Comparison of ENCODE assay signal across 15 cellular contexts in genomic region chr22:43295173-43295572, GRCh38. TPM values are rescaled to one million over a fixed set of nuclear protein-coding genes. Genes with fewer than 3 reads are reported as not detected.
"Had no signal": no experiment of that assay in that cellular context is flagged by ENCODE, and none has a peak within 500 bp of the region (broad histone marks: within the 10 kb centered on the region; RNA-seq: fewer than 3 reads in every experiment).

No MANE protein-coding gene starts in this region.

- H3K27ac ChIP-seq: foreskin keratinocyte, right atrium auricular region, VCaP had no signal

- H3K4me1 ChIP-seq: foreskin keratinocyte had no signal

- H3K9ac ChIP-seq: SK-N-SH had no signal

- H3K36me3 ChIP-seq: ascending aorta, right atrium auricular region had no signal

- H3K27me3 Mint-ChIP-seq: naive thymus-derived CD4-positive, alpha-beta T cell had no signal

- H3K27me3 ChIP-seq: ascending aorta, right atrium auricular region had no signal

- H3K4me3 ChIP-seq: ascending aorta, lung, right atrium auricular region had no signal

- H3K4me2 ChIP-seq: SK-N-SH had no signal

- H3K9me3 ChIP-seq: ascending aorta, right atrium auricular region, SK-N-SH had no signal

- H3K4me3 Mint-ChIP-seq: activated naive CD4-positive, alpha-beta T cell treated with anti-CD3 and anti-CD28 coated beads, Interleukin-2, amount 10 ng/mL, durations not matched to agents 7 days and 5 days; naive thymus-derived CD4-positive, alpha-beta T cell had no signal

- H3K9me3 Mint-ChIP-seq: activated naive CD4-positive, alpha-beta T cell treated with anti-CD3 and anti-CD28 coated beads, Interleukin-2, amount 10 ng/mL, durations not matched to agents 7 days and 5 days; naive thymus-derived CD4-positive, alpha-beta T cell had no signal

- H3K36me3 Mint-ChIP-seq: activated naive CD4-positive, alpha-beta T cell treated with anti-CD3 and anti-CD28 coated beads, Interleukin-2, amount 10 ng/mL, durations not matched to agents 7 days and 5 days; naive thymus-derived CD4-positive, alpha-beta T cell had no signal

- H3K27ac Mint-ChIP-seq: activated naive CD4-positive, alpha-beta T cell treated with anti-CD3 and anti-CD28 coated beads, Interleukin-2, amount 10 ng/mL, durations not matched to agents 7 days and 5 days had no signal

- DNase-seq: activated CD4-positive, alpha-beta T cell treated with anti-CD3 and anti-CD28 coated beads, Interleukin-2, amount 50 U/mL, for 48 hours; activated naive CD4-positive, alpha-beta T cell treated with anti-CD3 and anti-CD28 coated beads, Interleukin-2, amount 10 ng/mL, durations not matched to agents 7 days and 5 days; foreskin keratinocyte; head of caudate nucleus; naive thymus-derived CD4-positive, alpha-beta T cell; occipital lobe; SK-N-SH; stimulated activated CD4-positive, alpha-beta T cell treated with anti-CD3 and anti-CD28 coated beads, Interleukin-2, amount 100 ng/mL, for 48 hours; stimulated activated naive CD4-positive, alpha-beta T cell; T-helper 1 cell; T1000 had no signal

- H3K4me1 Mint-ChIP-seq: activated naive CD4-positive, alpha-beta T cell treated with anti-CD3 and anti-CD28 coated beads, Interleukin-2, amount 10 ng/mL, durations not matched to agents 7 days and 5 days had no signal

- ATAC-seq: foreskin keratinocyte; naive thymus-derived CD4-positive, alpha-beta T cell had no signal

RNA-seq across cellular contexts. Expression of gene SCUBE1, which starts 48.0 kb away (rescaled TPM):
- total RNA-seq: foreskin keratinocyte had no signal
- polyA plus RNA-seq: foreskin keratinocyte; naive thymus-derived CD4-positive, alpha-beta T cell had no signal
